In the genomic region with DNA sequence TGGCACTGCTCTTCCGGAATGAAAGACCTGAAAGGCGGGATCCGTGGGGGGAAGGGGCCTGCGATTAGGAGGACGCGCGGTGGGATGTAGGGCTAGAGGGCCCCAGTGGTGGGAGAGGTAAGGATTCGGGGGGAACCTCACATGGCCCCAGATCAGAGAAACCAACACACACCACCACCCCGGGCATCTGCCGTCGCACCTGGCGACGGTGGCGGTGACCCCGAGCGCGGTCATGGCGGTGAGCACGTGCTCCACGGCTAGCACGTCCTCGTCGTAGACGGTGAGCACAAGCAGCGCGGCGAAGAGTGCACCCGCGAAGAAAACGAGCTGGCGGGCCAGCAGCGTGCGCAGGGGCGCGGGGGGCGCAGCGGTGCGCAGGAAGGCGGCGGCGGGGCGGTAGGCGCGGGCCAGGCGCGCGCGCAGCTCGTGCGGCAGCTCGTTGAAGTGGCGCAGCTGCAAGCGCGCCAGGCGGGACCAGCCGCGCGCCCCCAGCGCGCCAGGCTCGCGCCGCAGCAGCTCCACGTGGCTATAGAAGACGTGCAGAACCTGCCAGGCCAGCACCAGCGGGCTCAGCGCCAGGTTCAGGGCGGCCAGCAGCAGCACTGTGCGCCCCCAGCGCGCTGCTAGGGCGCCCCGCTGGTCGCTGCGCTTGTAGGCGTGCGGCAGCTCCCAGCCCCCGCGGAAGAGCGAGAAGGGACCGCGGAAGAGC, we compare ENCODE assay signal across 8 cellular contexts. TPM values are rescaled to one million over a fixed set of nuclear protein-coding genes. Genes with fewer than 3 reads are reported as not detected.
DNase-seq lines count a peak whose midpoint lies in the region; ATAC-seq, FAIRE-seq and TF ChIP-seq lines count a peak whose summit lies in the region.

No MANE protein-coding gene starts in this region.

- no peak for DNase-seq in Panc1 (ENCODE audit: low read depth, low spot score)
- DNase-seq in bronchial epithelial cell (ENCODE audit: low read depth): peak; percentile 19
- peak; percentile 38 for DNase-seq in mucosa of gallbladder (ENCODE audit: low spot score)
- DNase-seq in prostate gland (ENCODE audit: low spot score): no peak
- DNase-seq in iPS-NIHi7 (ENCODE audit: extremely low spot score): no peak
- DNase-seq in epidermal melanocyte (ENCODE audit: insufficient read length, low spot score): no peak
- no peak for DNase-seq in dedifferentiated amniotic fluid mesenchymal stem cell (ENCODE audit: extremely low spot score)

- BruUV-seq in Panc1 (replicated peaks; lab: Mats Ljungman, UMichigan): no TSS peak

- in situ Hi-C loops in Panc1 (cut with HindIII; ENCODE audit: low pct_unique_long_range_greater_than_20kb, low sequenced_read_pairs): no loop called here

- WGBS in prostate gland: 3% methylated on average over 52 of the region's 82 CpGs

- no peak; the same call in none of the 2 replicates for TF ChIP-seq CTCF in Panc1 (IDR thresholded peaks at IDR 0.05)
- no peak for TF ChIP-seq CTCF in bronchial epithelial cell (IDR thresholded peaks at IDR 0.05; ENCODE audit: insufficient read depth, low read length, severe bottlenecking)
- peak in 1 of 4 experiments; percentile 4 for TF ChIP-seq CTCF in prostate gland (IDR thresholded peaks at IDR 0.05)

- no peak for TF ChIP-seq POLR2A in prostate gland (IDR thresholded peaks at IDR 0.05)

- H3K27me3 ChIP-seq in Panc1 (ENCODE audit: control insufficient read depth, insufficient read depth, low read length) (no peaks in the 10 kb centered on the region), bronchial epithelial cell (ENCODE audit: control insufficient read depth, insufficient read depth, low read length) (peaks cover 9% of the 10 kb centered on the region), prostate gland (replicated peaks; ENCODE audit: insufficient read depth) (no peaks in the 10 kb centered on the region)

- FAIRE-seq in bronchial epithelial cell (lab: Jason Lieb, UNC): no peak

- CTCF ChIA-PET in Panc1 (lab: Charles Lee): interaction anchor here (0.7 to 2.6 kb wide), 8 partner anchors 8 to 59 kb away, joined by 3 to 12 read pairs (median 4); partner anchors contain the start of gene ABCB8

- H3K4me1 ChIP-seq in Panc1 (ENCODE audit: control insufficient read depth, insufficient read depth, low read length) (peaks cover 8% of the 10 kb centered on the region; the same call in 1 of the 2 replicates), prostate gland (replicated peaks) (peaks cover 4% of the 10 kb centered on the region)

- POLR2A ChIA-PET in Panc1 (lab: Charles Lee): no interaction called here

- H3K27ac ChIP-seq in Panc1 (ENCODE audit: low read length): no peak overlapping the region
- no peak overlapping the region for H3K27ac ChIP-seq in prostate gland

- intact Hi-C loops in Panc1 (cut with micrococcal nuclease; ENCODE audit: unreplicated experiment): loop anchor here (5.0 kb wide), 1 partner anchor 56 kb away; no protein-coding TSS in a partner anchor
- intact Hi-C loops in prostate gland (cut with DNase I): no loop called here

- no peaks in the 10 kb centered on the region for H3K9me3 ChIP-seq in Panc1 (ENCODE audit: control insufficient read depth, insufficient read depth, low read depth, low read length)
- H3K9me3 ChIP-seq in prostate gland: no peaks in the 10 kb centered on the region

- H3K4me3 ChIP-seq in Panc1 (ENCODE audit: low read depth in 2 of 2, low read length in 2 of 2) (peak overlapping the region; percentile 1 to 52; a peak in 2 of 4 replicates), bronchial epithelial cell (ENCODE audit: low read depth, low read length) (peak overlapping the region; percentile 11), prostate gland (peak overlapping the region in 1 of 2 donors; percentile 19)

- ATAC-seq in GM19438 (IDR thresholded peaks at IDR 0.05; ENCODE audit: low read depth, unreplicated experiment) (peak; percentile 10), Panc1 (peak; percentile 31)

- H3K36me3 ChIP-seq in Panc1 (ENCODE audit: control insufficient read depth, insufficient read depth, low read length) (no peaks in the 10 kb centered on the region), bronchial epithelial cell (ENCODE audit: control insufficient read depth, insufficient read depth, low read length) (no peaks in the 10 kb centered on the region), prostate gland (no peaks in the 10 kb centered on the region)

RNA-seq across cellular contexts. Expression of gene ATG9B, which starts 5.7 kb away (rescaled TPM):
- total RNA-seq in Panc1 (2021; ENCODE audit: unreplicated experiment): 0.98 TPM
- polyA plus RNA-seq in Panc1 (2012; ENCODE audit: insufficient read length): 1.6 TPM
- total RNA-seq in bronchial epithelial cell: under 0.01 and 0.26 TPM in 2 replicates
- 1.2 TPM for total RNA-seq in mucosa of gallbladder
- 1 to 10 TPM in 1 of 2 donors, under 1 TPM in 1; 0.18 to 7.1 TPM for total RNA-seq in prostate gland

RNA-seq across cellular contexts. Expression of gene ABCB8, which starts 9.7 kb away (rescaled TPM):
- total RNA-seq in Panc1 (2021; ENCODE audit: unreplicated experiment): 49.8 TPM
- polyA plus RNA-seq in Panc1 (2012; ENCODE audit: insufficient read length): 52.3 TPM
- 20.5 and 22.4 TPM in 2 replicates for total RNA-seq in bronchial epithelial cell
- total RNA-seq in mucosa of gallbladder: 43.9 TPM
- total RNA-seq in prostate gland: 10 to 100 TPM; 26.4 to 50.6 TPM

RNA-seq across cellular contexts. Expression of gene NOS3, which starts 27.8 kb away (rescaled TPM):
- total RNA-seq in Panc1 (2021; ENCODE audit: unreplicated experiment): 3.1 TPM
- 7.4 TPM for polyA plus RNA-seq in Panc1 (2012; ENCODE audit: insufficient read length)
- total RNA-seq in bronchial epithelial cell: under 0.01 TPM in 2 replicates
- 12.6 TPM for total RNA-seq in mucosa of gallbladder
- 10 to 100 TPM in 1 of 2 donors, 1 to 10 TPM in 1; 6.1 to 10.4 TPM for total RNA-seq in prostate gland

RNA-seq across cellular contexts. Expression of gene ASIC3, which starts 29.8 kb away (rescaled TPM):
- total RNA-seq in Panc1 (2021; ENCODE audit: unreplicated experiment): 1.3 TPM
- polyA plus RNA-seq in Panc1 (2012; ENCODE audit: insufficient read length): 1.7 TPM
- total RNA-seq in bronchial epithelial cell: under 0.01 and 0.26 TPM in 2 replicates
- 4.4 TPM for total RNA-seq in mucosa of gallbladder
- total RNA-seq in prostate gland: 10 to 100 TPM in 1 of 2 donors, 1 to 10 TPM in 1; 1.7 to 11.0 TPM

RNA-seq across cellular contexts. Expression of gene CDK5, which starts 39.1 kb away (rescaled TPM):
- total RNA-seq in Panc1 (2021; ENCODE audit: unreplicated experiment) (25.6 TPM), bronchial epithelial cell (11.6 and 12.4 TPM in 2 replicates), mucosa of gallbladder (15.9 TPM), prostate gland (10 to 100 TPM; 13.1 to 18.5 TPM)
- polyA plus RNA-seq in Panc1 (2012; ENCODE audit: insufficient read length): 42.6 TPM

Comparison
In these comparisons a context has a peak if more than half of its experiments do, and no peak if none do; other contexts are left out.
1. DNase-seq: peak in bronchial epithelial cell (single experiment) and mucosa of gallbladder (single experiment); none in Panc1 (single experiment), prostate gland (single experiment), iPS-NIHi7 (single experiment), epidermal melanocyte (single experiment) and dedifferentiated amniotic fluid mesenchymal stem cell (single experiment).